Comparison of ENCODE assay signal across 17 cellular contexts in genomic region chr2:241179894-241180293, GRCh38. TPM values are rescaled to one million over a fixed set of nuclear protein-coding genes. Genes with fewer than 3 reads are reported as not detected.
A peak's percentile ranks its signal among the peaks of the same experiment; 100 is the strongest.
DNase-seq lines count a peak whose midpoint lies in the region; ATAC-seq and TF ChIP-seq lines count a peak whose summit lies in the region.
"Had no signal": no experiment of that assay in that cellular context is flagged by ENCODE, and none has a peak within 500 bp of the region (broad histone marks: within the 10 kb centered on the region; RNA-seq: fewer than 3 reads in every experiment).

No MANE protein-coding gene starts in this region.

- H3K4me3 Mint-ChIP-seq in activated T-helper 17 cell treated with anti-CD3 and anti-CD28 coated beads, Interleukin-2, amount 50 U/mL, for 72 hours, result peak overlapping the region; percentile 25
- H3K4me3 Mint-ChIP-seq: dendritic cell treated with granulocyte-macrophage colony-stimulating factor and Interleukin-4, amounts not matched to agents 40 ng/mL and 50 ng/mL, for 4 days; IgD-negative memory B cell had no signal

- peaks cover 14% of the 10 kb centered on the region for H3K4me1 Mint-ChIP-seq in activated T-helper 17 cell treated with anti-CD3 and anti-CD28 coated beads, Interleukin-2, amount 50 U/mL, for 72 hours
- H3K4me1 Mint-ChIP-seq: IgD-negative memory B cell had no signal

- DNase-seq in activated T-cell treated with anti-CD3 and anti-CD28 coated beads for 24 hours (ENCODE audit: low read depth), result peak; percentile 8
- DNase-seq in activated T-cell treated with anti-CD3 and anti-CD28 coated beads for 4 hours, result no peak
- DNase-seq in GM12864 (ENCODE audit: low read depth), result peak; percentile 16
- DNase-seq in putamen (ENCODE audit: low spot score), result peak; percentile 50
- DNase-seq in AML-193 (lab: John Stamatoyannopoulos, UW), result no peak
- no peak for DNase-seq in CD1c-positive myeloid dendritic cell (ENCODE audit: extremely low spot score)
- DNase-seq: activated effector memory CD4-positive, alpha-beta T cell treated with anti-CD3 and anti-CD28 coated beads, Interleukin-2, amount 50 U/mL, for 16 hours; midbrain; NCI-H69; PC-3; sigmoid colon; SW 1271 had no signal

- TF ChIP-seq CTCF in GM12864 (IDR thresholded peaks at IDR 0.05; ENCODE audit: low read depth, low read length, missing control alignments), result no peak

- peaks cover 78% of the 10 kb centered on the region for H3K36me3 Mint-ChIP-seq in activated T-helper 17 cell treated with anti-CD3 and anti-CD28 coated beads, Interleukin-2, amount 50 U/mL, for 72 hours (ENCODE audit: low read depth)

- H3K4me3 ChIP-seq in GM12864 (ENCODE audit: low read depth, low read length), result no peak overlapping the region
- H3K4me3 ChIP-seq: sigmoid colon had no signal

- peak overlapping the region; percentile 65 for H3K27ac Mint-ChIP-seq in activated T-helper 17 cell treated with anti-CD3 and anti-CD28 coated beads, Interleukin-2, amount 50 U/mL, for 72 hours
- H3K27ac Mint-ChIP-seq: dendritic cell treated with granulocyte-macrophage colony-stimulating factor and Interleukin-4, amounts not matched to agents 40 ng/mL and 50 ng/mL, for 4 days; IgD-negative memory B cell had no signal

- H3K9me3 Mint-ChIP-seq in activated T-helper 17 cell treated with anti-CD3 and anti-CD28 coated beads, Interleukin-2, amount 50 U/mL, for 72 hours, result no peaks in the 10 kb centered on the region
- H3K9me3 Mint-ChIP-seq: dendritic cell treated with granulocyte-macrophage colony-stimulating factor and Interleukin-4, amounts not matched to agents 40 ng/mL and 50 ng/mL, for 4 days; IgD-negative memory B cell had no signal

- peak; percentile 95 for ATAC-seq in activated T-helper 17 cell treated with anti-CD3 and anti-CD28 coated beads, Interleukin-2, amount 50 U/mL, for 72 hours (replicated peaks)
- ATAC-seq in GM19397 (IDR thresholded peaks at IDR 0.05; ENCODE audit: unreplicated experiment), result no peak
- ATAC-seq: esophagus mucosa, PC-3 had no signal

- no peaks in the 10 kb centered on the region for H3K27me3 Mint-ChIP-seq in activated T-helper 17 cell treated with anti-CD3 and anti-CD28 coated beads, Interleukin-2, amount 50 U/mL, for 72 hours
- H3K27me3 Mint-ChIP-seq: dendritic cell treated with granulocyte-macrophage colony-stimulating factor and Interleukin-4, amounts not matched to agents 40 ng/mL and 50 ng/mL, for 4 days; IgD-negative memory B cell had no signal

RNA-seq across cellular contexts. Expression of gene ANO7, which starts 8.6 kb away (rescaled TPM):
- total RNA-seq in activated T-helper 17 cell treated with anti-CD3 and anti-CD28 coated beads, Interleukin-2, amount 50 U/mL, for 72 hours, result 10 to 100 TPM in 1 of 2 donors, 1 to 10 TPM in 1; 1.6 to 12.8 TPM

RNA-seq across cellular contexts. Expression of gene PPP1R7, which starts 29.6 kb away (rescaled TPM):
- 10 to 100 TPM; 81.9 to 86.4 TPM for total RNA-seq in activated T-helper 17 cell treated with anti-CD3 and anti-CD28 coated beads, Interleukin-2, amount 50 U/mL, for 72 hours

RNA-seq across cellular contexts. Expression of gene PASK, which starts 30.6 kb away (rescaled TPM):
- 10 to 100 TPM; 71.0 to 73.6 TPM for total RNA-seq in activated T-helper 17 cell treated with anti-CD3 and anti-CD28 coated beads, Interleukin-2, amount 50 U/mL, for 72 hours

Comparison
In these comparisons a context has a peak if more than half of its experiments do, and no peak if none do; other contexts are left out.
1. DNase-seq: peak in activated T-cell treated with anti-CD3 and anti-CD28 coated beads for 24 hours (single experiment), GM12864 (single experiment) and putamen (single experiment); none in activated T-cell treated with anti-CD3 and anti-CD28 coated beads for 4 hours (single experiment), AML-193 (0 of 2) and CD1c-positive myeloid dendritic cell (single experiment).